20 cellular contexts compared by ENCODE assay signal in the genomic region with DNA sequence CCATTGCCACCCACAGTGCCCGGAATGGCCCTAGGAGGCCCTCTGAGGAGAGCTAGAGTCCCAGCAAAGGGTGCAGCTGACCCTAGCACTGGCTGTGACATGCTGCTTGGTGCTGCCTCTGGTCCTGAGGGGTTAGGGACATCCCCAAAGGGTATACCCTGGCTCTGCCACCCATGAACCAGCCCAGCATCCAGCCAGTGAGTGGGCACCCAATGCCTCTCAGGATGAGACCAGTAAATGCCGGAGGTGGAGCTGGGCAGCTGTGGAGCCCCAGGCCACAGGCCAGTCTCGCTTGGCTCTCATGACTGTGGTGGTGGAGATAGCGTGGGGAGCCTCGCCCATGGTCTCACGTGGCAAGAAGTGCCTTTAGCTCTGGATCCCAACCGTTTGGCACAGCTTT. TPM values are rescaled to one million over a fixed set of nuclear protein-coding genes. Genes with fewer than 3 reads are reported as not detected.
DNase-seq lines count a peak whose midpoint lies in the region; ATAC-seq and TF ChIP-seq lines count a peak whose summit lies in the region.
"Had no signal": no experiment of that assay in that cellular context is flagged by ENCODE, and none has a peak within 500 bp of the region (broad histone marks: within the 10 kb centered on the region; RNA-seq: fewer than 3 reads in every experiment).

No MANE protein-coding gene starts in this region.

- H3K4me1 ChIP-seq in mammary epithelial cell (ENCODE audit: insufficient read depth, low read length) = peaks cover 30% of the 10 kb centered on the region

- H3K27me3 Mint-ChIP-seq in stimulated activated naive CD8-positive, alpha-beta T cell treated with anti-CD3 and anti-CD28 coated beads, Interleukin-15, amount 100 ng/mL, for 72 hours = no peaks in the 10 kb centered on the region
- H3K27me3 Mint-ChIP-seq: activated naive CD8-positive, alpha-beta T cell treated with anti-CD3 and anti-CD28 coated beads, Interleukin-2, amount 50 U/mL, for 24 hours; stimulated activated naive CD8-positive, alpha-beta T cell treated with anti-CD3 and anti-CD28 coated beads, Interleukin-15, Interleukin-2, amounts not matched to agents 100 ng/mL and 50 ng/mL, for 24 hours had no signal

- H3K4me1 Mint-ChIP-seq in stimulated activated naive CD8-positive, alpha-beta T cell treated with anti-CD3 and anti-CD28 coated beads, Interleukin-15, amount 100 ng/mL, for 72 hours = peaks cover 65% of the 10 kb centered on the region

- BruUV-seq in mammary epithelial cell (replicated peaks; lab: Mats Ljungman, UMichigan) = TSS peak; percentile 83

- no peak overlapping the region for H3K9ac ChIP-seq in mammary epithelial cell (ENCODE audit: insufficient read depth, low read length)

- H3K27ac ChIP-seq in KOPT-K1 (ENCODE audit: low read depth, low read length, poor library complexity, severe bottlenecking) = peak overlapping the region; percentile 60
- no peak overlapping the region for H3K27ac ChIP-seq in mammary epithelial cell (ENCODE audit: insufficient read depth, low read depth, low read length)
- H3K27ac ChIP-seq: epithelial cell of prostate had no signal

- intact Hi-C loops in mammary epithelial cell (cut with micrococcal nuclease) = no loop called here
- intact Hi-C loops in sciatic nerve (cut with DNase I) = no loop called here

- H2AFZ ChIP-seq in mammary epithelial cell (ENCODE audit: low read depth, low read length) = no peak overlapping the region

- dilution Hi-C loops in mammary epithelial cell (cut with HindIII; ENCODE audit: low sequenced_read_pairs) = no loop called here

- H3K27me3 ChIP-seq in mammary epithelial cell (ENCODE audit: insufficient read depth, low read length) = no peaks in the 10 kb centered on the region
- H3K27me3 ChIP-seq: pancreas had no signal

- no peak for DNase-seq in stimulated activated naive CD8-positive, alpha-beta T cell treated with anti-CD3 and anti-CD28 coated beads, Interleukin-15, amount 100 ng/mL, for 72 hours
- no peak for DNase-seq in stimulated activated naive CD8-positive, alpha-beta T cell treated with anti-CD3 and anti-CD28 coated beads, Interleukin-15, Interleukin-2, amounts not matched to agents 100 U/mL and 50 U/mL, for 24 hours
- DNase-seq in mammary epithelial cell = no peak
- no peak for DNase-seq in sciatic nerve (ENCODE audit: low spot score)
- no peak for DNase-seq in NCI-H187 treated with DMSO at 0.1 percent for 48 hours (lab: John Stamatoyannopoulos, UW)
- DNase-seq in NCI-H2029 (lab: John Stamatoyannopoulos, UW) = no peak
- DNase-seq: activated CD4-positive, alpha-beta T cell treated with anti-CD3 and anti-CD28 coated beads for 4 hours; activated naive CD8-positive, alpha-beta T cell treated with anti-CD3 and anti-CD28 coated beads, Interleukin-2, amount 50 U/mL, for 24 hours; COR-L47; dermis blood vessel endothelial cell; foreskin melanocyte; H9; hypothalamus; NCI-H2081; NCI-H446 treated with DMSO at 0.1 percent for 48 hours; trophoblast cell had no signal

- CTCF ChIA-PET in mammary epithelial cell (lab: Charles Lee; ENCODE audit: low non-redundant PET) = no interaction called here

- no peaks in the 10 kb centered on the region for H4K20me1 ChIP-seq in mammary epithelial cell (ENCODE audit: insufficient read depth, low read length)

- H3K9me3 Mint-ChIP-seq in stimulated activated naive CD8-positive, alpha-beta T cell treated with anti-CD3 and anti-CD28 coated beads, Interleukin-15, amount 100 ng/mL, for 72 hours = no peaks in the 10 kb centered on the region
- H3K9me3 Mint-ChIP-seq: activated naive CD8-positive, alpha-beta T cell treated with anti-CD3 and anti-CD28 coated beads, Interleukin-2, amount 50 U/mL, for 24 hours; H9; stimulated activated naive CD8-positive, alpha-beta T cell treated with anti-CD3 and anti-CD28 coated beads, Interleukin-15, Interleukin-2, amounts not matched to agents 100 ng/mL and 50 ng/mL, for 24 hours had no signal

- no peak overlapping the region for H3K4me3 ChIP-seq in mammary epithelial cell (replicated peaks in 1 of 3; ENCODE audit: insufficient read depth in 1 of 3, low read depth in 2 of 3, low read length in 3 of 3)
- H3K4me3 ChIP-seq: pancreas had no signal

- WGBS in mammary epithelial cell (ENCODE audit: low coverage, missing lambda C conversion rate) = 84% methylated on average over 6 of the region's 7 CpGs

- H3K36me3 ChIP-seq in KOPT-K1 (ENCODE audit: insufficient read depth, low read length) (peaks cover 57% of the 10 kb centered on the region), mammary epithelial cell (ENCODE audit: insufficient read depth, low read length) (peaks cover 5% of the 10 kb centered on the region)

- no peaks in the 10 kb centered on the region for H3K79me2 ChIP-seq in mammary epithelial cell (ENCODE audit: insufficient read depth, low read length)

- no peak for ATAC-seq in stimulated activated naive CD8-positive, alpha-beta T cell treated with anti-CD3 and anti-CD28 coated beads, Interleukin-15, amount 100 ng/mL, for 72 hours
- no peak for ATAC-seq in stimulated activated naive CD8-positive, alpha-beta T cell treated with anti-CD3 and anti-CD28 coated beads, Interleukin-15, Interleukin-2, amounts not matched to agents 100 U/mL and 50 U/mL, for 24 hours
- ATAC-seq in sciatic nerve = no peak
- ATAC-seq: activated naive CD8-positive, alpha-beta T cell treated with anti-CD3 and anti-CD28 coated beads, Interleukin-2, amount 50 U/mL, for 24 hours; pancreas had no signal

- peak overlapping the region; percentile 76 to 97 for H3K27ac Mint-ChIP-seq in stimulated activated naive CD8-positive, alpha-beta T cell treated with anti-CD3 and anti-CD28 coated beads, Interleukin-15, amount 100 ng/mL, for 72 hours

- H3K4me2 ChIP-seq in mammary epithelial cell (ENCODE audit: insufficient read depth, low read depth, low read length) = no peak overlapping the region

- no peak for TF ChIP-seq CTCF in mammary epithelial cell (conservative IDR thresholded peaks at IDR 0.05 in 1 of 2, IDR thresholded peaks at IDR 0.05 in 1 of 2; ENCODE audit: extremely low read depth in 1 of 2, insufficient read depth in 1 of 2, low read depth in 1 of 2, low read length in 2 of 2)

- H3K9me3 ChIP-seq in KOPT-K1 (ENCODE audit: insufficient read depth, low read length, poor library complexity, severe bottlenecking) (no peaks in the 10 kb centered on the region), mammary epithelial cell (replicated peaks; ENCODE audit: insufficient read depth, low read length) (no peaks in the 10 kb centered on the region)
- H3K9me3 ChIP-seq: pancreas had no signal

- in situ Hi-C loops in mammary epithelial cell (cut with MboI; ENCODE audit: low sequenced_read_pairs in 2 of 2) = no loop called here

- H3K4me3 Mint-ChIP-seq in stimulated activated naive CD8-positive, alpha-beta T cell treated with anti-CD3 and anti-CD28 coated beads, Interleukin-15, amount 100 ng/mL, for 72 hours = no peak overlapping the region
- H3K4me3 Mint-ChIP-seq: activated naive CD8-positive, alpha-beta T cell treated with anti-CD3 and anti-CD28 coated beads, Interleukin-2, amount 50 U/mL, for 24 hours; H9; stimulated activated naive CD8-positive, alpha-beta T cell treated with anti-CD3 and anti-CD28 coated beads, Interleukin-15, Interleukin-2, amounts not matched to agents 100 ng/mL and 50 ng/mL, for 24 hours had no signal

RNA-seq across cellular contexts. Expression of gene CEL, which starts 3.7 kb away (rescaled TPM):
- total RNA-seq in mammary epithelial cell (1 to 10 TPM in 1 of 2 donors, under 1 TPM in 1; 0.50 to 2.6 TPM), sciatic nerve (2.7 TPM)
- polyA plus RNA-seq in mammary epithelial cell = 1.2 TPM
- polyA minus RNA-seq in mammary epithelial cell = 1.3 TPM

RNA-seq across cellular contexts. Expression of gene GTF3C5, which starts 27.3 kb away (rescaled TPM):
- 10 to 100 TPM; 28.5 to 54.2 TPM for total RNA-seq in mammary epithelial cell
- polyA plus RNA-seq in mammary epithelial cell = 54.9 TPM
- polyA minus RNA-seq in mammary epithelial cell = 139 TPM
- 45.2 TPM for total RNA-seq in sciatic nerve
